ENCODE assay signal across 31 cellular contexts in the genomic region with DNA sequence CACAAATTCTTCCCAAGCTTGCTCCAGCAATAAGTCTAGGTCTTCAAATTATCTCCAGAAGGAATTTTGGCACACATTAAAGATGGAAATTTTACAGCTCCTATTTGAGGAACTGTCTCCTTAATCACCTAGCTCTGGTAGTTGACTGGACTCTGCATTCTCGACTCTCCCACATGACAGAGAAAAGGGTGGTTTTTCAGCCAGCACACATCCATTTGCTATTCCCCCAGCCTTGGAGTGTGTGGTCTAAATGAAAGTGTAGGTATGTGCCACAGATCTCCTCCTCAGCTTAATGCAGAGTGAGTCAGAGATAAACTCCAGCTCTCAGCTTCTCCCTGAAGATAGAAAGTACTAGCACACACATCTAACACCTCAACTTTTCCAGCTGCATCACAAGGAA.
DNase-seq lines count a peak whose midpoint lies in the region; ATAC-seq, FAIRE-seq and TF ChIP-seq lines count a peak whose summit lies in the region.
"Had no signal": no experiment of that assay in that cellular context is flagged by ENCODE, and none has a peak within 500 bp of the region (broad histone marks: within the 10 kb centered on the region; RNA-seq: fewer than 3 reads in every experiment).

No MANE protein-coding gene starts in this region.

- TF ChIP-seq CTCF in HFFc6 (IDR thresholded peaks at IDR 0.05) (no peak), astrocyte (IDR thresholded peaks at IDR 0.05; ENCODE audit: insufficient read depth, low read depth, low read length) (no peak)

- H3K27ac Mint-ChIP-seq in HFFc6, result peak overlapping the region; percentile 50
- no peak overlapping the region for H3K27ac Mint-ChIP-seq in astrocyte (ENCODE audit: unreplicated experiment)
- H3K27ac Mint-ChIP-seq: activated naive CD4-positive, alpha-beta T cell treated with anti-CD3 and anti-CD28 coated beads, Interleukin-2, amount 50 U/mL, for 24 hours; natural killer cell treated with Interleukin-12 subunit alpha and Interleukin-12 subunit beta and Interleukin-15 and Interleukin-18, amount 100 ng/mL, for 72 hours; stimulated activated memory B cell treated with anti-CD40 and anti-IgM and Interleukin-4, amounts not matched to agents 10 μg/mL and 1 μg/mL and 100 μg/mL, for 72 hours had no signal

- peak; percentile 70 for DNase-seq in HFFc6
- DNase-seq in astrocyte (ENCODE audit: low read depth), result peak; percentile 83
- peak; percentile 0 for DNase-seq in glomerular visceral epithelial cell (ENCODE audit: extremely low spot score)
- no peak for DNase-seq in D341Med (ENCODE audit: low spot score)
- DNase-seq in activated CD4-positive, alpha-beta T cell treated with anti-CD3 and anti-CD28 coated beads, Interleukin-2, amount 50 U/mL, for 1 hour, result no peak
- DNase-seq: activated CD4-positive, alpha-beta T cell treated with anti-CD3 and anti-CD28 coated beads for 48 hours; activated CD8-positive, alpha-beta memory T cell treated with anti-CD3 and anti-CD28 coated beads for 24 hours; amygdala; COR-L47; DMS53; effector memory CD4-positive, alpha-beta T cell; head of caudate nucleus; MV-4-11; NCI-H1436 treated with DMSO at 0.1 percent for 48 hours; NCI-H2081 treated with DMSO at 0.1 percent for 48 hours; NCI-H345; SHP77; T-helper 9 cell; transverse colon had no signal

- H3K4me3 Mint-ChIP-seq in HFFc6 (peak overlapping the region; percentile 48), astrocyte (ENCODE audit: unreplicated experiment) (no peak overlapping the region)
- H3K4me3 Mint-ChIP-seq: activated naive CD4-positive, alpha-beta T cell treated with anti-CD3 and anti-CD28 coated beads, Interleukin-2, amount 50 U/mL, for 24 hours; natural killer cell treated with Interleukin-12 subunit alpha and Interleukin-12 subunit beta and Interleukin-15 and Interleukin-18, amount 100 ng/mL, for 72 hours; stimulated activated memory B cell treated with anti-CD40 and anti-IgM and Interleukin-4, amounts not matched to agents 10 μg/mL and 1 μg/mL and 100 μg/mL, for 72 hours had no signal

- H3K9me3 Mint-ChIP-seq in HFFc6 (peaks cover 11% of the 10 kb centered on the region), astrocyte (ENCODE audit: unreplicated experiment) (peaks cover 3% of the 10 kb centered on the region)

- H3K4me1 Mint-ChIP-seq in HFFc6 (ENCODE audit: low read depth), result peaks cover 19% of the 10 kb centered on the region
- H3K4me1 Mint-ChIP-seq in astrocyte (ENCODE audit: low read depth, unreplicated experiment), result no peaks in the 10 kb centered on the region
- H3K4me1 Mint-ChIP-seq: activated naive CD4-positive, alpha-beta T cell treated with anti-CD3 and anti-CD28 coated beads, Interleukin-2, amount 50 U/mL, for 24 hours; stimulated activated memory B cell treated with anti-CD40 and anti-IgM and Interleukin-4, amounts not matched to agents 10 μg/mL and 1 μg/mL and 100 μg/mL, for 72 hours had no signal

- H3K27me3 Mint-ChIP-seq in HFFc6 (ENCODE audit: insufficient read depth), result no peaks in the 10 kb centered on the region; the same call in 1 of the 2 replicates
- H3K27me3 Mint-ChIP-seq in astrocyte (ENCODE audit: low read depth, unreplicated experiment), result no peaks in the 10 kb centered on the region
- H3K27me3 Mint-ChIP-seq: natural killer cell treated with Interleukin-12 subunit alpha and Interleukin-12 subunit beta and Interleukin-15 and Interleukin-18, amount 100 ng/mL, for 72 hours; stimulated activated memory B cell treated with anti-CD40 and anti-IgM and Interleukin-4, amounts not matched to agents 10 μg/mL and 1 μg/mL and 100 μg/mL, for 72 hours had no signal

- H3K27me3 ChIP-seq in astrocyte (ENCODE audit: insufficient read depth, low read length), result no peaks in the 10 kb centered on the region
- H3K27me3 ChIP-seq: transverse colon had no signal

- H3K4me2 ChIP-seq in astrocyte (ENCODE audit: low read length), result no peak overlapping the region

- no peaks in the 10 kb centered on the region for H3K79me2 ChIP-seq in astrocyte (ENCODE audit: insufficient read depth, low read length)

- no peaks in the 10 kb centered on the region for H4K20me1 ChIP-seq in astrocyte (ENCODE audit: insufficient read depth, low read length)

- H3K9me3 ChIP-seq in astrocyte (ENCODE audit: insufficient read depth, low read depth, low read length), result no peaks in the 10 kb centered on the region

- H3K36me3 Mint-ChIP-seq in HFFc6 (ENCODE audit: low read depth) (peaks cover 9% of the 10 kb centered on the region), astrocyte (ENCODE audit: low read depth, unreplicated experiment) (no peaks in the 10 kb centered on the region)

- no peak overlapping the region for H3K27ac ChIP-seq in astrocyte (ENCODE audit: low read depth, low read length)
- H3K27ac ChIP-seq: C4-2B, coronary artery, epithelial cell of prostate, transverse colon had no signal

- H2AFZ ChIP-seq in astrocyte (ENCODE audit: low read depth, low read length), result no peak overlapping the region

- H3K9ac ChIP-seq in astrocyte (ENCODE audit: low read length), result no peak overlapping the region

- H3K4me1 ChIP-seq in astrocyte (ENCODE audit: insufficient read depth, low read length), result no peaks in the 10 kb centered on the region
- H3K4me1 ChIP-seq: transverse colon had no signal

- ATAC-seq in HG03521 (IDR thresholded peaks at IDR 0.05; ENCODE audit: unreplicated experiment) (no peak), HG03439 (IDR thresholded peaks at IDR 0.05; ENCODE audit: unreplicated experiment) (no peak)
- ATAC-seq: natural killer cell treated with Interleukin-12 subunit alpha and Interleukin-12 subunit beta and Interleukin-15 and Interleukin-18, amount 100 ng/mL, for 72 hours; Panc1; stimulated activated memory B cell treated with anti-CD40 and anti-IgM and Interleukin-4, amounts not matched to agents 10 μg/mL and 1 μg/mL and 100 μg/mL, for 72 hours had no signal

- peak; percentile 50 for FAIRE-seq in astrocyte (lab: Jason Lieb, UNC)
- FAIRE-seq: GM19239, H1 had no signal

- H3K36me3 ChIP-seq in astrocyte (ENCODE audit: insufficient read depth, low read length), result no peaks in the 10 kb centered on the region
- H3K36me3 ChIP-seq: transverse colon had no signal

- H3K4me3 ChIP-seq in astrocyte (ENCODE audit: insufficient read depth, low read depth, low read length), result no peak overlapping the region
- H3K4me3 ChIP-seq: coronary artery, lung, transverse colon had no signal

Comparison
In these comparisons a context has a peak if more than half of its experiments do, and no peak if none do; other contexts are left out.
1. DNase-seq: peak in HFFc6 (single experiment), astrocyte (single experiment) and glomerular visceral epithelial cell (single experiment); none in D341Med (single experiment) and activated CD4-positive, alpha-beta T cell treated with anti-CD3 and anti-CD28 coated beads, Interleukin-2, amount 50 U/mL, for 1 hour (single experiment).